Comparison of ENCODE assay signal across 27 cellular contexts in the genomic region with DNA sequence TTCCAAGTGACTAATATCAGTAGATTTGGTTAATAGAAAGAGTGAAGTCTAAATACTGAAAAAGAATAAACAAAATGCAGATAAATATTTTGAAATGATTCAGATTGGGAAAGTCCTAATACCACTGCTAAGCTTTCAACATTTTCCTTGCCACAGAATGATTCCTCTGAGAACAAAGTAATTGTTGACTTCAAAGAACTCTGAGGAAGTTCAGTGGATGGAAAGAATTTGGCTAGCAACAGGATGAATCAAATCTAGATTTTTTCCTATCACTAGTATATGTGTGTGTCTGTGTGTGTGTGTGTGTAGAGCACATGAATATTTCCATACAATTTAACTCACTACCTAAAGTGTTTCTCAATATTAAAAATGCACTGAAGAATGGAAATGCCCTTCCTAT.
A peak's percentile ranks its signal among the peaks of the same experiment; 100 is the strongest.
DNase-seq lines count a peak whose midpoint lies in the region; ATAC-seq and TF ChIP-seq lines count a peak whose summit lies in the region.
"Had no signal": no experiment of that assay in that cellular context is flagged by ENCODE, and none has a peak within 500 bp of the region (broad histone marks: within the 10 kb centered on the region; RNA-seq: fewer than 3 reads in every experiment).

No MANE protein-coding gene starts in this region.

- H2AFZ ChIP-seq in IMR-90 (replicated peaks; ENCODE audit: low read length, poor library complexity) (no peak overlapping the region), mammary epithelial cell (ENCODE audit: low read depth, low read length) (no peak overlapping the region)

- H2AK9ac ChIP-seq in IMR-90 (replicated peaks; ENCODE audit: low read depth, low read length, poor library complexity), result no peak overlapping the region

- no peak overlapping the region for H3K4me2 ChIP-seq in IMR-90 (ENCODE audit: low read depth, low read length)
- no peak overlapping the region for H3K4me2 ChIP-seq in mammary epithelial cell (ENCODE audit: insufficient read depth, low read depth, low read length)

- no peaks in the 10 kb centered on the region for H4K20me1 ChIP-seq in IMR-90 (ENCODE audit: insufficient read depth, low read length)
- H4K20me1 ChIP-seq in mammary epithelial cell (ENCODE audit: insufficient read depth, low read length), result no peaks in the 10 kb centered on the region

- no peak overlapping the region for H4K5ac ChIP-seq in IMR-90 (ENCODE audit: low read depth, low read length)

- H3K4me3 ChIP-seq in IMR-90 (ENCODE audit: insufficient read depth, low read depth, low read length) (no peak overlapping the region), mammary epithelial cell (replicated peaks in 1 of 3; ENCODE audit: insufficient read depth in 1 of 3, low read depth in 2 of 3, low read length in 3 of 3) (no peak overlapping the region), SJCRH30 (no peak overlapping the region)
- H3K4me3 ChIP-seq: esophagus squamous epithelium, GM12878, right atrium auricular region, upper lobe of right lung had no signal

- BruUV-seq in IMR-90 (replicated peaks; lab: Mats Ljungman, UMichigan), result no TSS peak
- no TSS peak for BruUV-seq in mammary epithelial cell (replicated peaks; lab: Mats Ljungman, UMichigan)

- no peak overlapping the region; the same call in 1 of the 2 replicates for H3K4ac ChIP-seq in IMR-90 (ENCODE audit: low read depth, low read length)

- dilution Hi-C loops in IMR-90 (cut with HindIII; ENCODE audit: low sequenced_read_pairs, unreplicated experiment) (no loop called here), mammary epithelial cell (cut with HindIII; ENCODE audit: low sequenced_read_pairs) (no loop called here)

- H3K56ac ChIP-seq in IMR-90 (ENCODE audit: extremely low read depth, insufficient read depth, low read length), result no peak overlapping the region

- DNase-seq in AG08395 (ENCODE audit: low spot score) (peak; percentile 54), IMR-90 (peak; percentile 77), mammary epithelial cell (peak; percentile 58), lung microvascular endothelial cell (ENCODE audit: low read depth in 2 of 2) (peak; percentile 10 to 79), GM13977 (ENCODE audit: low spot score) (no peak), SIG-M5 treated with dmso at 0.1 percent for 504 hours (lab: John Stamatoyannopoulos, UW; ENCODE audit: unreplicated experiment) (no peak), SJCRH30 (no peak)
- DNase-seq: ACHN; activated T-cell treated with anti-CD3 and anti-CD28 coated beads, Interleukin-2, amount 50 U/mL, for 48 hours; CD4-positive, alpha-beta memory T cell; DMS153; effector memory CD8-positive, alpha-beta T cell; esophagus squamous epithelium; GF-D8; head of caudate nucleus; Kasumi-1; natural killer cell; NCI-H1092 treated with DMSO at 0.1 percent for 48 hours; NCI-H2029; NCI-H345; SHP77; T-helper 1 cell; upper lobe of right lung had no signal

- no peak overlapping the region for H4K8ac ChIP-seq in IMR-90 (ENCODE audit: low read depth in 2 of 2, low read length in 2 of 2)

- H3K9me3 ChIP-seq in IMR-90 (ENCODE audit: control insufficient read depth, insufficient read depth, low read length), result no peaks in the 10 kb centered on the region
- H3K9me3 ChIP-seq in mammary epithelial cell (replicated peaks; ENCODE audit: insufficient read depth, low read length), result no peaks in the 10 kb centered on the region
- H3K9me3 ChIP-seq in SJCRH30 (replicated peaks), result no peaks in the 10 kb centered on the region
- H3K9me3 ChIP-seq: esophagus squamous epithelium, right atrium auricular region, upper lobe of right lung had no signal

- H3K27ac ChIP-seq in IMR-90 (ENCODE audit: insufficient read depth, low read length), result no peak overlapping the region
- no peak overlapping the region for H3K27ac ChIP-seq in mammary epithelial cell (ENCODE audit: insufficient read depth, low read depth, low read length)
- no peak overlapping the region for H3K27ac ChIP-seq in SJCRH30
- H3K27ac ChIP-seq: right atrium auricular region, upper lobe of right lung had no signal

- no peak overlapping the region for H3K23ac ChIP-seq in IMR-90 (ENCODE audit: low read depth, low read length)

- no peak overlapping the region for H4K91ac ChIP-seq in IMR-90 (ENCODE audit: insufficient read depth, low read depth, low read length)

- TF ChIP-seq CTCF in IMR-90 (conservative IDR thresholded peaks at IDR 0.05; ENCODE audit: low read depth, low read length) (no peak), mammary epithelial cell (conservative IDR thresholded peaks at IDR 0.05 in 1 of 2, IDR thresholded peaks at IDR 0.05 in 1 of 2; ENCODE audit: extremely low read depth in 1 of 2, insufficient read depth in 1 of 2, low read depth in 1 of 2, low read length in 2 of 2) (no peak), GM13977 (IDR thresholded peaks at IDR 0.05; ENCODE audit: extremely low read depth, insufficient read depth, missing control alignments) (no peak)

- H3K79me2 ChIP-seq in mammary epithelial cell (ENCODE audit: insufficient read depth, low read length), result no peaks in the 10 kb centered on the region

- no peak overlapping the region for H2AK5ac ChIP-seq in IMR-90 (ENCODE audit: low read depth, low read length)

- no peak for TF ChIP-seq RAD21 in IMR-90 (IDR thresholded peaks at IDR 0.05; ENCODE audit: low read length)

- POLR2A ChIA-PET in IMR-90 (lab: Charles Lee; ENCODE audit: unreplicated experiment), result no interaction called here

- H3K79me1 ChIP-seq in IMR-90 (ENCODE audit: low read depth in 1 of 2, low read length in 2 of 2), result no peaks in the 10 kb centered on the region

- peak overlapping the region; percentile 68; the same call in 1 of the 2 replicates for H2BK120ac ChIP-seq in IMR-90 (ENCODE audit: low read depth, low read length)

- intact Hi-C loops in IMR-90 (cut with micrococcal nuclease) (loop anchor here (2.0 kb wide), 1 partner anchor 94 kb away; no protein-coding TSS in a partner anchor), mammary epithelial cell (cut with micrococcal nuclease) (no loop called here)

- peak overlapping the region; percentile 38 for H2BK5ac ChIP-seq in IMR-90 (ENCODE audit: low read depth, low read length, poor library complexity, severe bottlenecking)

- ATAC-seq in IMR-90 (ENCODE audit: low read depth) (peak; percentile 71), GM19452 (IDR thresholded peaks at IDR 0.05; ENCODE audit: unreplicated experiment) (no peak)
- ATAC-seq: activated naive CD4-positive, alpha-beta T cell treated with anti-CD3 and anti-CD28 coated beads, Interleukin-2, amount 50 U/mL, for 72 hours; effector memory CD8-positive, alpha-beta T cell; natural killer cell had no signal

- H3K14ac ChIP-seq in IMR-90 (replicated peaks; ENCODE audit: low read depth, low read length), result no peak overlapping the region

- H2BK20ac ChIP-seq in IMR-90 (ENCODE audit: low read depth, low read length), result no peak overlapping the region; the same call in 1 of the 2 replicates

- H3K4me1 ChIP-seq in IMR-90 (ENCODE audit: control insufficient read depth, insufficient read depth, low read length) (peaks cover 1% of the 10 kb centered on the region; the same call in 1 of the 2 replicates), mammary epithelial cell (ENCODE audit: insufficient read depth, low read length) (no peaks in the 10 kb centered on the region), SJCRH30 (no peaks in the 10 kb centered on the region)
- H3K4me1 ChIP-seq: upper lobe of right lung had no signal

- H3K9ac ChIP-seq in IMR-90 (ENCODE audit: low read depth, low read length), result no peak overlapping the region
- no peak overlapping the region for H3K9ac ChIP-seq in mammary epithelial cell (ENCODE audit: insufficient read depth, low read length)

- in situ Hi-C loops in IMR-90 (cut with MboI; ENCODE audit: low sequenced_read_pairs) (no loop called here), mammary epithelial cell (cut with MboI; ENCODE audit: low sequenced_read_pairs in 2 of 2) (no loop called here), GM13977 (cut with MboI; ENCODE audit: low pct_unique_long_range_greater_than_20kb, low sequenced_read_pairs, unreplicated experiment) (no loop called here)

- H3K27me3 ChIP-seq in IMR-90 (ENCODE audit: control insufficient read depth, insufficient read depth, low read length) (no peaks in the 10 kb centered on the region), mammary epithelial cell (ENCODE audit: insufficient read depth, low read length) (no peaks in the 10 kb centered on the region), SJCRH30 (no peaks in the 10 kb centered on the region)
- H3K27me3 ChIP-seq: esophagus squamous epithelium, right atrium auricular region, upper lobe of right lung had no signal

- TF ChIP-seq POLR2A in IMR-90 (IDR thresholded peaks at IDR 0.05; ENCODE audit: low read depth, low read length), result no peak

- no peak overlapping the region for H2BK15ac ChIP-seq in IMR-90 (ENCODE audit: low read depth, low read length)

- CTCF ChIA-PET in IMR-90 (lab: Yijun Ruan, JAX), result no interaction called here
- CTCF ChIA-PET in mammary epithelial cell (lab: Charles Lee; ENCODE audit: low non-redundant PET), result no interaction called here

- no peaks in the 10 kb centered on the region for H3K36me3 ChIP-seq in IMR-90 (ENCODE audit: control insufficient read depth, insufficient read depth, low read length)
- no peaks in the 10 kb centered on the region for H3K36me3 ChIP-seq in mammary epithelial cell (ENCODE audit: insufficient read depth, low read length)
- no peaks in the 10 kb centered on the region for H3K36me3 ChIP-seq in SJCRH30
- H3K36me3 ChIP-seq: esophagus squamous epithelium, right atrium auricular region, upper lobe of right lung had no signal

- H3K9me1 ChIP-seq in IMR-90 (ENCODE audit: insufficient read depth, low read length), result peaks cover 4% of the 10 kb centered on the region; the same call in 1 of the 2 replicates

- no peak overlapping the region for H3K18ac ChIP-seq in IMR-90 (ENCODE audit: low read depth, low read length)

TF ChIP-seq in IMR-90, 13 proteins besides CTCF, POLR2A, EP300 and RAD21:
- TF ChIP-seq RFX5 (IDR thresholded peaks at IDR 0.05; ENCODE audit: low read depth, low read length), result no peak
- 0 out of 2 replicates have a peak, but pooled peaks have one; percentile 2 for TF ChIP-seq FOS (IDR thresholded peaks at IDR 0.05; ENCODE audit: low read depth, low read length)
- peak; percentile 37; the same call in 1 of the 2 replicates for TF ChIP-seq CEBPB (IDR thresholded peaks at IDR 0.05; ENCODE audit: low read depth, low read length)

Comparison
In these comparisons a context has a peak if more than half of its experiments do, and no peak if none do; other contexts are left out.
1. DNase-seq: peak in AG08395 (single experiment), IMR-90 (single experiment), mammary epithelial cell (single experiment) and lung microvascular endothelial cell (2 of 2); none in GM13977 (single experiment), SIG-M5 treated with dmso at 0.1 percent for 504 hours (single experiment) and SJCRH30 (0 of 2).